Comparison of ENCODE assay signal across 18 cellular contexts in the genomic region with DNA sequence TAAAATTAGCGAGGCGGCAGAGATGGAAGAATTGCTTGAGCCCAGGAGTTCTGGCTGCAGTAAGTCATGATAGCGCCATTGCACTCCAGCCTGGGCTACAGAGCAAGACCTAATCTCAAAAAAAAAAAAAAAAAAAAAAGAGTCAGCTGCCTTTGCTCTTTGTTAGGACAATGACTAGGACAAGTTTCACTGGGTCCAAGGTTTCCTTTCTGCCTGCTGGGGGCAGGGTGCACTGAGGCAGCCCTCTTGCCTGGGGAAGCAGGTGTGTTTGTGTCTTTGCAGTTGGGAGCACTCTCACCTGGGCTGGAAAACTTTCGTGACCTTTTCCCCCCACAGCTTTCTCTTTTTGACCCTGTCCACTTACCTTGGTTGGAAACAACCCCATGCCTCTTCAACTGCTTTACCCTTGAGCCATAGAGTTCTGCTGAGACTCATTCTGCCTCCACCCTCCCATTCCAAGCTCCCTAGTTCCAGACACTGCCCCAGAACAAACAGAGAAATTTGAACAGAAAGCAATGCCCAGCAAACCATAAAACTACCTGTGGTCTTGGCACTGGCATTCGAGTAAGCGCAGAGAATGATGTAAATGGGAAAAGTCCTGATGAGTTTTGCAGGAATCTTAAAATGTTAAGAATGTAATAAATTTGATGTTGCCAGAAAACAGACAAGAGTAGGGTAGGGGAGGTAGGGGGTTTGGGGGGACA. TPM values are rescaled to one million over a fixed set of nuclear protein-coding genes. Genes with fewer than 3 reads are reported as not detected.
DNase-seq lines count a peak whose midpoint lies in the region; ATAC-seq, FAIRE-seq and TF ChIP-seq lines count a peak whose summit lies in the region.
"Had no signal": no experiment of that assay in that cellular context is flagged by ENCODE, and none has a peak within 500 bp of the region (broad histone marks: within the 10 kb centered on the region; RNA-seq: fewer than 3 reads in every experiment).

No MANE protein-coding gene starts in this region.

- H3K27ac ChIP-seq in hepatocyte (peak overlapping the region; percentile 43), osteoblast (ENCODE audit: low read depth, low read length) (no peak overlapping the region)

- peaks cover 2 to 9% of the 10 kb centered on the region in 2 donors for H3K9me3 Mint-ChIP-seq in natural killer cell
- H3K9me3 Mint-ChIP-seq in activated T-cell treated with anti-CD3 and anti-CD28 coated beads, Interleukin-2, amount 50 U/mL, for 4 hours, result no peaks in the 10 kb centered on the region

- no peak for ATAC-seq in natural killer cell
- no peak for ATAC-seq in activated T-cell treated with anti-CD3 and anti-CD28 coated beads, Interleukin-2, amount 50 U/mL, for 4 hours

- H3K4me3 ChIP-seq in hepatocyte, result no peak overlapping the region
- no peak overlapping the region for H3K4me3 ChIP-seq in osteoblast (ENCODE audit: insufficient read depth, low read length)
- H3K4me3 ChIP-seq: HAP-1 had no signal

- H3K9me3 ChIP-seq in hepatocyte (ENCODE audit: low read depth), result no peaks in the 10 kb centered on the region
- no peaks in the 10 kb centered on the region for H3K9me3 ChIP-seq in osteoblast (ENCODE audit: low read depth, low read length)
- H3K9me3 ChIP-seq: HAP-1 had no signal

- no peaks in the 10 kb centered on the region for H3K9me2 ChIP-seq in hepatocyte (replicated peaks; ENCODE audit: insufficient read depth)

- no peaks in the 10 kb centered on the region for H3K36me3 Mint-ChIP-seq in natural killer cell
- H3K36me3 Mint-ChIP-seq in activated T-cell treated with anti-CD3 and anti-CD28 coated beads, Interleukin-2, amount 50 U/mL, for 4 hours (ENCODE audit: insufficient read depth), result no peaks in the 10 kb centered on the region

- DNase-seq in ELF-1 (ENCODE audit: low read depth, low spot score), result peak; percentile 38
- DNase-seq in RCC 7860 (ENCODE audit: low spot score), result peak; percentile 47
- peak; percentile 41 for DNase-seq in hepatocyte (ENCODE audit: low spot score)
- DNase-seq in osteoblast (ENCODE audit: insufficient read length, low spot score, missing footprints), result peak; percentile 62
- no peak for DNase-seq in natural killer cell
- no peak for DNase-seq in UCSD-AML1 (lab: John Stamatoyannopoulos, UW; ENCODE audit: unreplicated experiment)
- no peak for DNase-seq in mucosa of gallbladder (ENCODE audit: low spot score)
- DNase-seq in activated T-cell treated with anti-CD3 and anti-CD28 coated beads, Interleukin-2, amount 50 U/mL, for 4 hours, result no peak
- DNase-seq: C1 segment of cervical spinal cord, DMS153, EL, NCI-H1417, NCI-H2029, NCI-H2171, NCI-H446, NCI-H748 treated with DMSO at 0.1 percent for 48 hours, OCI-M1 had no signal

- H3K4me3 Mint-ChIP-seq in natural killer cell, result no peak overlapping the region
- H3K4me3 Mint-ChIP-seq in activated T-cell treated with anti-CD3 and anti-CD28 coated beads, Interleukin-2, amount 50 U/mL, for 4 hours, result no peak overlapping the region

- H4K20me1 ChIP-seq in hepatocyte (ENCODE audit: insufficient read depth, poor library complexity, severe bottlenecking), result no peaks in the 10 kb centered on the region
- no peaks in the 10 kb centered on the region for H4K20me1 ChIP-seq in osteoblast (ENCODE audit: insufficient read depth, low read length)

- H3K79me2 ChIP-seq in hepatocyte (no peaks in the 10 kb centered on the region), osteoblast (ENCODE audit: insufficient read depth, low read length) (no peaks in the 10 kb centered on the region)

- no peak overlapping the region for H3K27ac Mint-ChIP-seq in natural killer cell

- H3K27me3 ChIP-seq in hepatocyte (no peaks in the 10 kb centered on the region), osteoblast (ENCODE audit: insufficient read depth, low read length) (no peaks in the 10 kb centered on the region)

- intact Hi-C loops in natural killer cell (cut with micrococcal nuclease), result no loop called here

- H3K27me3 Mint-ChIP-seq in natural killer cell (ENCODE audit: low read depth in 2 of 2), result no peaks in the 10 kb centered on the region
- H3K27me3 Mint-ChIP-seq in activated T-cell treated with anti-CD3 and anti-CD28 coated beads, Interleukin-2, amount 50 U/mL, for 4 hours (ENCODE audit: low read depth), result peaks cover 2% of the 10 kb centered on the region

- no peak overlapping the region for H2AFZ ChIP-seq in hepatocyte
- no peak overlapping the region for H2AFZ ChIP-seq in osteoblast (ENCODE audit: low read length)

- 89% methylated on average over 6 of the region's 6 CpGs for WGBS in hepatocyte (ENCODE audit: low lambda C conversion rate, missing lambda C conversion rate)

- no peaks in the 10 kb centered on the region for H3K4me1 Mint-ChIP-seq in natural killer cell
- no peaks in the 10 kb centered on the region for H3K4me1 Mint-ChIP-seq in activated T-cell treated with anti-CD3 and anti-CD28 coated beads, Interleukin-2, amount 50 U/mL, for 4 hours (ENCODE audit: low read depth)

- no peaks in the 10 kb centered on the region for H3K4me1 ChIP-seq in hepatocyte (ENCODE audit: insufficient read depth)
- H3K4me1 ChIP-seq in osteoblast (ENCODE audit: insufficient read depth, low read length), result peaks cover 6% of the 10 kb centered on the region
- H3K4me1 ChIP-seq: HAP-1 had no signal

- H3K4me2 ChIP-seq in hepatocyte, result no peak overlapping the region
- no peak overlapping the region for H3K4me2 ChIP-seq in osteoblast (ENCODE audit: insufficient read depth, low read length)

- H3K36me3 ChIP-seq in hepatocyte (replicated peaks; ENCODE audit: insufficient read depth, low read depth) (no peaks in the 10 kb centered on the region), osteoblast (ENCODE audit: insufficient read depth, low read length) (no peaks in the 10 kb centered on the region)
- H3K36me3 ChIP-seq: HAP-1 had no signal

- no peak for FAIRE-seq in RCC 7860 (lab: Jason Lieb, UNC)

- TF ChIP-seq CTCF in hepatocyte (IDR thresholded peaks at IDR 0.05; ENCODE audit: poor library complexity) (no peak), osteoblast (IDR thresholded peaks at IDR 0.05; ENCODE audit: extremely low read depth, low read depth, low read length) (no peak), natural killer cell (IDR thresholded peaks at IDR 0.05) (no peak)

RNA-seq across cellular contexts. Expression of gene MYO10, which starts 17.0 kb away (rescaled TPM):
- total RNA-seq in hepatocyte (32.3 and 33.7 TPM in 2 replicates), osteoblast (40.9 and 43.6 TPM in 2 replicates), natural killer cell (1 to 10 TPM in 1 of 3 donors, under 1 TPM in 1, not detected in 1; 0.83 to 1.2 TPM), mucosa of gallbladder (16.2 TPM)
- polyA plus RNA-seq in hepatocyte, result 52.4 and 53.2 TPM in 2 replicates
- total RNA-seq in activated T-cell treated with anti-CD3 and anti-CD28 coated beads, Interleukin-2, amount 50 U/mL, for 4 hours, result under 1 TPM; 0.18 to 0.54 (median 0.40) TPM

Comparison
In these comparisons a context has a peak if more than half of its experiments do, and no peak if none do; other contexts are left out.
1. DNase-seq: peak in ELF-1 (single experiment), RCC 7860 (single experiment), hepatocyte (single experiment) and osteoblast (single experiment); none in natural killer cell (single experiment), UCSD-AML1 (single experiment), mucosa of gallbladder (single experiment) and activated T-cell treated with anti-CD3 and anti-CD28 coated beads, Interleukin-2, amount 50 U/mL, for 4 hours (single experiment).